In the genomic region with DNA sequence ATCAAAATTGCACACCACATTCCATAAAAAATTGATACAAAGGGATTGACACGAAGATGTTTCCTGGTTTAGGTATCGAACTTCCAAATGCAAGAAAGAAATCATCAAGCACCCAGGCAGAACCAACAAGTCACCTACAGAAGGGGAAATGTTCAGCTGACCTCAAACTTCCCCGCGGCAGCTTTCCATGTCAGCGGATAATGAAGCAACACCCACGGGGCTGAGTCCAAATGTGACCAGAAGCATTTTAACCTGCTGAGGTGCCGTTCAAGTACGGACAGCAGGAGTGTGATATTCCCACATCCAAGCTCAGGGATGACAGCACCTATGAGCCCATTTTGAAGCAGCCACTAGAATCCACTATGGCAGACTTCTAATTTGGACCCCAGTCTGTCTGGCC, we compare ENCODE assay signal across 30 cellular contexts.
"Had no signal": no experiment of that assay in that cellular context is flagged by ENCODE, and none has a peak within 500 bp of the region (broad histone marks: within the 10 kb centered on the region; RNA-seq: fewer than 3 reads in every experiment).

No MANE protein-coding gene starts in this region.

- H3K9me3 ChIP-seq: adrenal gland, body of pancreas, gastrocnemius medialis, thoracic aorta, uterus had no signal

- H3K4me3 ChIP-seq: adrenal gland, body of pancreas, coronary artery, dorsolateral prefrontal cortex, gastrocnemius medialis, hepatocyte, skin epidermis, thoracic aorta, uterus had no signal

- H3K36me3 ChIP-seq: adrenal gland, gastrocnemius medialis, thoracic aorta, uterus had no signal

- DNase-seq: activated CD4-positive, alpha-beta memory T cell treated with anti-CD3 and anti-CD28 coated beads for 36 hours; activated CD4-positive, alpha-beta T cell treated with anti-CD3 and anti-CD28 coated beads, Interleukin-2, amount 10 ng/mL, durations not matched to agents 24 days and 14 days; activated CD4-positive, CD25-positive, alpha-beta regulatory T cell treated with anti-CD3 and anti-CD28 coated beads, Interleukin-2, amount 50 U/mL, for 72 hours; activated CD8-positive, alpha-beta memory T cell treated with anti-CD3 and anti-CD28 coated beads, Interleukin-2, amount 50 U/mL, for 4 hours; activated effector memory CD4-positive, alpha-beta T cell treated with anti-CD3 and anti-CD28 coated beads, Interleukin-2, amount 50 U/mL, for 16 hours; activated naive CD4-positive, alpha-beta T cell treated with anti-CD3 and anti-CD28 coated beads for 36 hours; activated naive CD8-positive, alpha-beta T cell treated with anti-CD3 and anti-CD28 coated beads for 36 hours; activated T-cell treated with anti-CD3 and anti-CD28 coated beads, Interleukin-2, amount 50 U/mL, for 1 hour; adrenal gland; aorta; body of pancreas; dorsolateral prefrontal cortex; effector memory CD4-positive, alpha-beta T cell; erythroblast; gastrocnemius medialis; glutamatergic neuron; islet precursor cell; left colon; naive thymus-derived CD8-positive, alpha-beta T cell; occipital lobe; stimulated activated CD4-positive, alpha-beta T cell treated with anti-CD3 and anti-CD28 coated beads, Interleukin-12 subunit alpha, Interleukin-12 subunit beta, amount 100 ng/mL, for 4 hours; stimulated activated CD4-positive, alpha-beta T cell treated with anti-CD3 and anti-CD28 coated beads, Interleukin-4, amount 100 ng/mL, for 1 hour; T-helper 17 cell; T1000; uterus had no signal

- H3K4me1 ChIP-seq: body of pancreas, gastrocnemius medialis, parathyroid adenoma, uterus had no signal

- H3K27me3 ChIP-seq: adrenal gland, body of pancreas, uterus had no signal

- H3K27ac ChIP-seq: adrenal gland, body of pancreas, coronary artery, dorsolateral prefrontal cortex, gastrocnemius medialis, hepatocyte, parathyroid adenoma, skin epidermis, thoracic aorta, uterus had no signal
